3 cellular contexts compared by ENCODE assay signal in genomic region chr16:8068225-8068624, GRCh38.
DNase-seq lines count a peak whose midpoint lies in the region; ATAC-seq, FAIRE-seq and TF ChIP-seq lines count a peak whose summit lies in the region.
"Not testable (repeated sequence)": the region's sequence is repeated elsewhere in the genome, so short reads cannot be mapped to it uniquely, and the experiment has no call there.

No MANE protein-coding gene starts in this region.

- not testable (repeated sequence) for H3K36me3 ChIP-seq in HEK293 (ENCODE audit: control insufficient read depth in 2 of 2, insufficient read depth in 1 of 2, low read length in 2 of 2)
- peaks cover 67% of the 10 kb centered on the region for H3K36me3 ChIP-seq in K562 (ENCODE audit: control insufficient read depth, insufficient read depth, low read length)

- intact Hi-C loops in K562 (cut with micrococcal nuclease): not testable (repeated sequence)

- in situ Hi-C loops in K562 (cut with MboI): not testable (repeated sequence)

- BruUV-seq in K562 (replicated peaks; lab: Mats Ljungman, UMichigan): not testable (repeated sequence)

- not testable (repeated sequence) for H2AFZ ChIP-seq in K562 (ENCODE audit: low read depth, low read length)

- not testable (repeated sequence) for TF ChIP-seq POLR2A in K562 (conservative IDR thresholded peaks at IDR 0.05)

- not testable (repeated sequence) for H3K9me1 ChIP-seq in K562 (ENCODE audit: control insufficient read depth, insufficient read depth, low read length)

- not testable (repeated sequence) for H3K4me1 ChIP-seq in HEK293 (ENCODE audit: control insufficient read depth, insufficient read depth, low read length); K562 (replicated peaks in 1 of 2; ENCODE audit: control insufficient read depth in 2 of 2, insufficient read depth in 2 of 2, low read length in 2 of 2)

- FAIRE-seq in K562 (lab: Jason Lieb, UNC): not testable (repeated sequence)

- not testable (repeated sequence) for DNase-seq in K562 (ENCODE audit: extremely low read depth in 1 of 4, low spot score in 3 of 4)

- H3K4me2 ChIP-seq in K562 (ENCODE audit: insufficient read depth, low read length): not testable (repeated sequence)

- not testable (repeated sequence) for H4K20me1 ChIP-seq in K562 (replicated peaks; ENCODE audit: control insufficient read depth, insufficient read depth, low read length)

- TF ChIP-seq RAD21 in K562 (CRISPR knock-in tag; conservative IDR thresholded peaks at IDR 0.05 in 1 of 2, IDR thresholded peaks at IDR 0.05 in 1 of 2): not testable (repeated sequence)

- not testable (repeated sequence) for H3K27me3 ChIP-seq in K562 (ENCODE audit: control insufficient read depth in 2 of 2, insufficient read depth in 2 of 2, low read length in 2 of 2)

- peaks cover 84% of the 10 kb centered on the region for H3K79me2 ChIP-seq in K562 (ENCODE audit: control insufficient read depth, insufficient read depth, low read length)

- ATAC-seq in SK-N-SH treated with all-trans-retinoic acid at 6 μM for 48 hours, K562: not testable (repeated sequence)

- CTCF ChIA-PET in HEK293 (lab: Yijun Ruan, JAX); K562 (lab: Yijun Ruan, JAX; ENCODE audit: low intra/inter-chr PET ratio): not testable (repeated sequence)

- TF ChIP-seq CTCF in HEK293 (tag by site-specific recombination; IDR thresholded peaks at IDR 0.05); K562 (IDR thresholded peaks at IDR 0.05 in 2 of 3, conservative IDR thresholded peaks at IDR 0.05 in 1 of 3; ENCODE audit: insufficient read depth in 2 of 3, low read depth in 1 of 3, low read length in 3 of 3): not testable (repeated sequence)

- 93% methylated on average over 3 of the region's 3 CpGs for WGBS in K562 (ENCODE audit: insufficient coverage, low coverage, missing lambda C conversion rate)

- not testable (repeated sequence) for H3K9me3 ChIP-seq in HEK293 (ENCODE audit: control insufficient read depth, insufficient read depth, low read depth, low read length); K562 (replicated peaks; ENCODE audit: control insufficient read depth, insufficient read depth, low read depth, low read length)

- H3K4me3 ChIP-seq in HEK293 (ENCODE audit: low read depth, low read length); K562: not testable (repeated sequence)

- POLR2A ChIA-PET in HEK293 (lab: Yijun Ruan, JAX): not testable (repeated sequence)
- POLR2A ChIA-PET in K562 (lab: Yijun Ruan, JAX): interaction anchor here (0.6 kb wide), 1 partner anchor 102 kb away, joined by 3 read pairs; no protein-coding TSS in a partner anchor

- TF ChIP-seq EP300 in K562 (IDR thresholded peaks at IDR 0.05; ENCODE audit: low read length): not testable (repeated sequence)

- not testable (repeated sequence) for H3K9ac ChIP-seq in K562 (ENCODE audit: insufficient read depth in 1 of 2, low read depth in 2 of 2, low read length in 2 of 2)

- not testable (repeated sequence) for H3K27ac ChIP-seq in HEK293 (ENCODE audit: extremely low read depth, low read depth, low read length); K562 (ENCODE audit: extremely low read depth, low read depth, low read length)

TF ChIP-seq in HEK293, 187 proteins besides CTCF, POLR2A, EP300 and RAD21:
- peak; percentile 45; the same call in 1 of the 2 replicates for TF ChIP-seq ZNF146 (tag by site-specific recombination; IDR thresholded peaks at IDR 0.05)

TF ChIP-seq in SK-N-SH treated with all-trans-retinoic acid at 6 μM for 48 hours, 23 proteins besides CTCF, POLR2A, EP300 and RAD21:
- peak; percentile 39; the same call in 1 of the 2 replicates for TF ChIP-seq ZNF8 (CRISPR knock-in tag; IDR thresholded peaks at IDR 0.05)

TF ChIP-seq in K562, 482 proteins besides CTCF, POLR2A, EP300 and RAD21:
- TF ChIP-seq BCOR (IDR thresholded peaks at IDR 0.05) (peak; percentile 36; the same call in 1 of the 2 replicates), ZNF146 (CRISPR knock-in tag; IDR thresholded peaks at IDR 0.05; ENCODE audit: unreplicated experiment) (peak; percentile 94), RBM25 (IDR thresholded peaks at IDR 0.05; ENCODE audit: low read depth, low read length, severe bottlenecking) (peak; percentile 63)
